22 cellular contexts compared by ENCODE assay signal in the genomic region with DNA sequence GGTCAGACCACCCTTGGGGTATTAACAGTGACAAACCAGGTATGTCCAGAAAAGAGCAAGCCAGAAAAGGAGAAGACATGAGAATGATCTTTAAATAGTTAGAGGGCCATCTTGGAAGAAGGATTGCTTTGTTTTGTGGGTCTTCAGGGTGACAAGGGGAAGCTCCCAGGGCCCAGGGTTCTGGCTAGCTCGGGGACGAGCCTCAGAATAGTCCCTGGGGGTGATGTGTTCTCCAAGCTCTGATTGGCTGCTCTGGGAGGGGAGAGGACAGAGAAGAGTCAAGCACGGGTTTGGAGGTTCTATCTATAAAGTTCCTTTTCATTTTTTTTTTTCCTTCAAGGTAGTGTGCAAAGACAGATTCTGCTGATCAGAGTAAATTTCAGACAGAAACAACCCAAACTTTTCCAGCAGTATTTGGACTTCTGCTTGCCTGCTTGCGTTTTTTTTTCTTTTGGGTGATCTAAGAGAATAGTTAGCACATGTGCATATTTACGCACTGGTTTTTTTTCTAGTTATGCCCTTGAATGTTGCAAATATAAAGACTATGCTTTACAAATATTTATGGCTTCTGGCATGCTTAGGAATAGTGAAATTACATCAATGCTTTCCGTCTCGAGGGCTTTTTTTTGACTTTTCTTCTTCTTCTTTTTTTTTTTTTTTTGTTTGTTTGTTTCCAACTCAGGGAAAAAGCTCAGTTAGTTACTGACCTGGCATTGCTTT. TPM values are rescaled to one million over a fixed set of nuclear protein-coding genes. Genes with fewer than 3 reads are reported as not detected.
DNase-seq lines count a peak whose midpoint lies in the region; TF ChIP-seq lines count a peak whose summit lies in the region.
"Had no signal": no experiment of that assay in that cellular context is flagged by ENCODE, and none has a peak within 500 bp of the region (broad histone marks: within the 10 kb centered on the region; RNA-seq: fewer than 3 reads in every experiment).

No MANE protein-coding gene starts in this region.

- H3K27ac ChIP-seq in DOHH2 (ENCODE audit: low read depth, low read length): no peak overlapping the region
- H3K27ac ChIP-seq: A549, breast epithelium, left ventricle myocardium inferior had no signal

- DNase-seq in adipocyte (ENCODE audit: low read depth): no peak
- peak; percentile 33 for DNase-seq in fibroblast of villous mesenchyme (ENCODE audit: low read depth)
- DNase-seq in progenitor cell of endocrine pancreas (ENCODE audit: low spot score, unreplicated experiment): no peak
- DNase-seq in Ammon's horn (ENCODE audit: low spot score): no peak
- no peak for DNase-seq in activated CD8-positive, alpha-beta memory T cell treated with anti-CD3 and anti-CD28 coated beads for 24 hours
- no peak for DNase-seq in ureter (ENCODE audit: low spot score)
- no peak for DNase-seq in NCI-H2196 treated with DMSO at 0.1 percent for 48 hours (lab: John Stamatoyannopoulos, UW; ENCODE audit: unreplicated experiment)
- DNase-seq: activated CD4-positive, alpha-beta memory T cell treated with anti-CD3 and anti-CD28 coated beads, Interleukin-2, amount 10 ng/mL, durations not matched to agents 7 days and 5 days; activated naive CD4-positive, alpha-beta T cell treated with anti-CD3 and anti-CD28 coated beads, Interleukin-2, amount 50 U/mL, for 16 hours; AML-193; islet precursor cell; left ventricle myocardium inferior; NCI-H146; NCI-H2107; NCI-H82; SIG-M5; substantia nigra had no signal

- peaks cover 4% of the 10 kb centered on the region; the same call in 1 of the 2 replicates for H3K9me3 ChIP-seq in DOHH2 (ENCODE audit: control insufficient read depth, insufficient read depth, low read length)
- no peaks in the 10 kb centered on the region for H3K9me3 ChIP-seq in adipocyte (ENCODE audit: control insufficient read depth, low read length)
- H3K9me3 ChIP-seq: A549, breast epithelium, left ventricle myocardium inferior had no signal

- no peak for TF ChIP-seq CTCF in DOHH2 (IDR thresholded peaks at IDR 0.05; ENCODE audit: low read depth, low read length, poor library complexity, severe bottlenecking)
- TF ChIP-seq CTCF in fibroblast of villous mesenchyme (IDR thresholded peaks at IDR 0.05; ENCODE audit: insufficient read depth, low read depth, low read length): no peak
- no peak for TF ChIP-seq CTCF in progenitor cell of endocrine pancreas (IDR thresholded peaks at IDR 0.05; ENCODE audit: unreplicated experiment)

- H3K4me1 ChIP-seq in DOHH2 (ENCODE audit: control insufficient read depth, low read length) (peaks cover 79% of the 10 kb centered on the region), adipocyte (ENCODE audit: control insufficient read depth, insufficient read depth, low read length) (peaks cover 35% of the 10 kb centered on the region)
- H3K4me1 ChIP-seq: breast epithelium had no signal

- H3K4me1 Mint-ChIP-seq in progenitor cell of endocrine pancreas (ENCODE audit: low read depth): peaks cover 44% of the 10 kb centered on the region
- H3K4me1 Mint-ChIP-seq: activated CD4-positive, alpha-beta memory T cell treated with anti-CD3 and anti-CD28 coated beads, Interleukin-2, amount 10 ng/mL, durations not matched to agents 7 days and 5 days; activated T-helper 17 cell treated with anti-CD3 and anti-CD28 coated beads, Interleukin-2, amount 50 U/mL, for 72 hours; stimulated activated effector memory CD8-positive, alpha-beta T cell treated with anti-CD3 and anti-CD28 coated beads, Interleukin-12 subunit alpha, Interleukin-12 subunit beta, amount 100 ng/mL, for 72 hours had no signal

- H3K9me3 Mint-ChIP-seq in progenitor cell of endocrine pancreas (ENCODE audit: low read depth): no peaks in the 10 kb centered on the region
- H3K9me3 Mint-ChIP-seq: activated CD4-positive, alpha-beta memory T cell treated with anti-CD3 and anti-CD28 coated beads, Interleukin-2, amount 10 ng/mL, durations not matched to agents 7 days and 5 days; activated T-helper 17 cell treated with anti-CD3 and anti-CD28 coated beads, Interleukin-2, amount 50 U/mL, for 72 hours; stimulated activated effector memory CD8-positive, alpha-beta T cell treated with anti-CD3 and anti-CD28 coated beads, Interleukin-12 subunit alpha, Interleukin-12 subunit beta, amount 100 ng/mL, for 72 hours had no signal

- H3K9me2 ChIP-seq in DOHH2 (replicated peaks; ENCODE audit: control insufficient read depth, low read length): no peaks in the 10 kb centered on the region

- H3K4me3 ChIP-seq in DOHH2 (ENCODE audit: low read length) (no peak overlapping the region), adipocyte (ENCODE audit: low read length) (peak overlapping the region; percentile 43), fibroblast of villous mesenchyme (ENCODE audit: low read depth, low read length) (no peak overlapping the region)
- H3K4me3 ChIP-seq: A549, breast epithelium, left ventricle myocardium inferior had no signal

- H3K36me3 Mint-ChIP-seq in progenitor cell of endocrine pancreas (ENCODE audit: insufficient read depth): peaks cover 7% of the 10 kb centered on the region
- H3K36me3 Mint-ChIP-seq: stimulated activated effector memory CD8-positive, alpha-beta T cell treated with anti-CD3 and anti-CD28 coated beads, Interleukin-12 subunit alpha, Interleukin-12 subunit beta, amount 100 ng/mL, for 72 hours had no signal

- peak overlapping the region; percentile 31 for H3K4me2 ChIP-seq in DOHH2 (ENCODE audit: low read length)
- H3K4me2 ChIP-seq: A549 had no signal

- peak overlapping the region; percentile 84 for H3K27ac Mint-ChIP-seq in progenitor cell of endocrine pancreas
- H3K27ac Mint-ChIP-seq: activated CD4-positive, alpha-beta memory T cell treated with anti-CD3 and anti-CD28 coated beads, Interleukin-2, amount 10 ng/mL, durations not matched to agents 7 days and 5 days; activated T-helper 17 cell treated with anti-CD3 and anti-CD28 coated beads, Interleukin-2, amount 50 U/mL, for 72 hours; stimulated activated effector memory CD8-positive, alpha-beta T cell treated with anti-CD3 and anti-CD28 coated beads, Interleukin-12 subunit alpha, Interleukin-12 subunit beta, amount 100 ng/mL, for 72 hours had no signal

- no peaks in the 10 kb centered on the region for H4K20me1 ChIP-seq in DOHH2 (ENCODE audit: control insufficient read depth, insufficient read depth, low read depth, low read length)

- peak overlapping the region; percentile 30 for H3K9ac ChIP-seq in adipocyte (ENCODE audit: low read length)

- H3K27me3 ChIP-seq in DOHH2 (ENCODE audit: control insufficient read depth, low read length) (no peaks in the 10 kb centered on the region), adipocyte (replicated peaks; ENCODE audit: control insufficient read depth, insufficient read depth, low read length) (no peaks in the 10 kb centered on the region)
- H3K27me3 ChIP-seq: breast epithelium had no signal

- H3F3A ChIP-seq in DOHH2 (ENCODE audit: control insufficient read depth, insufficient read depth): peaks cover 12% of the 10 kb centered on the region; the same call in 1 of the 2 replicates

- H3K36me3 ChIP-seq in DOHH2 (ENCODE audit: control insufficient read depth, low read length) (peaks cover 18% of the 10 kb centered on the region), adipocyte (ENCODE audit: control insufficient read depth, insufficient read depth, low read length, severe bottlenecking) (no peaks in the 10 kb centered on the region)
- H3K36me3 ChIP-seq: breast epithelium, left ventricle myocardium inferior had no signal

- H3K79me2 ChIP-seq in DOHH2 (ENCODE audit: control insufficient read depth, low read length): no peaks in the 10 kb centered on the region

- no peak overlapping the region for H3K4me3 Mint-ChIP-seq in progenitor cell of endocrine pancreas (ENCODE audit: low read depth)
- H3K4me3 Mint-ChIP-seq: activated CD4-positive, alpha-beta memory T cell treated with anti-CD3 and anti-CD28 coated beads, Interleukin-2, amount 10 ng/mL, durations not matched to agents 7 days and 5 days; activated T-helper 17 cell treated with anti-CD3 and anti-CD28 coated beads, Interleukin-2, amount 50 U/mL, for 72 hours; stimulated activated effector memory CD8-positive, alpha-beta T cell treated with anti-CD3 and anti-CD28 coated beads, Interleukin-12 subunit alpha, Interleukin-12 subunit beta, amount 100 ng/mL, for 72 hours had no signal

- H3K27me3 Mint-ChIP-seq in progenitor cell of endocrine pancreas: no peaks in the 10 kb centered on the region

RNA-seq across cellular contexts. Expression of a gene that starts 59.7 kb away (rescaled TPM):
- total RNA-seq in fibroblast of villous mesenchyme (8.6 and 10.3 TPM in 2 replicates), progenitor cell of endocrine pancreas (61.3 and 63.8 TPM in 2 replicates), ureter (6.2 TPM)
